20 cellular contexts compared by ENCODE assay signal in the genomic region with DNA sequence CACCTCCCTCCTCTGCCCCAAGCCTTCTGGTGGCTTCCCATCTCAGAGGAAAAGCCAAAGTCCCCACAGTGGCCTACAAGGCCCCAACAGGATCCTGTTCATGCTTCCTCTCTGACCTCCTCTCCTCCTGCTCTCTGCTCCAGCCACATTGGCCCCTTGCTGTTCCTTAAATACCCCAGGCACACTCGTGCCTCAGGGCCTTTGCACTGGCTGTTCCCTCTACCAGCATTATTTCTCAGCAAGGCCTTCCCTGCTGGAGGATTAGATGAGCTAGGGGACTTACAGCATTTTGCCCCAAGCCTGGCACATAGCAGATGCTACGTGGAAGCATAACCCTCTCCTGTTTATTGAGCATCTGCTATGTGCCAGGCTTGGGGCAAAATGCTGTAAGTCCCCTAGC. TPM values are rescaled to one million over a fixed set of nuclear protein-coding genes. Genes with fewer than 3 reads are reported as not detected.
A peak's percentile ranks its signal among the peaks of the same experiment; 100 is the strongest.
DNase-seq lines count a peak whose midpoint lies in the region; ATAC-seq, FAIRE-seq and TF ChIP-seq lines count a peak whose summit lies in the region.
"Had no signal": no experiment of that assay in that cellular context is flagged by ENCODE, and none has a peak within 500 bp of the region (broad histone marks: within the 10 kb centered on the region; RNA-seq: fewer than 3 reads in every experiment).

No MANE protein-coding gene starts in this region.

- no TSS peak for BruUV-seq in HepG2 (replicated peaks; lab: Mats Ljungman, UMichigan)

- CTCF ChIA-PET in HepG2 (lab: Yijun Ruan, JAX; ENCODE audit: low intra/inter-chr PET ratio, low total read pairs): no interaction called here

- H3K36me3 Mint-ChIP-seq in astrocyte (ENCODE audit: low read depth, unreplicated experiment) (no peaks in the 10 kb centered on the region), nephron progenitor cell (ENCODE audit: low read depth) (no peaks in the 10 kb centered on the region)
- H3K36me3 Mint-ChIP-seq: CD4-positive, CD25-positive, alpha-beta regulatory T cell had no signal

- no peaks in the 10 kb centered on the region for H4K20me1 ChIP-seq in HepG2 (ENCODE audit: insufficient read depth, low read length)
- peaks cover 8% of the 10 kb centered on the region for H4K20me1 ChIP-seq in astrocyte (ENCODE audit: insufficient read depth, low read length)

- H3K9me3 Mint-ChIP-seq in astrocyte (ENCODE audit: unreplicated experiment): no peaks in the 10 kb centered on the region
- no peaks in the 10 kb centered on the region for H3K9me3 Mint-ChIP-seq in nephron progenitor cell

- H3K9ac ChIP-seq in HepG2 (ENCODE audit: insufficient read depth, low read depth, low read length) (no peak overlapping the region), astrocyte (ENCODE audit: low read length) (no peak overlapping the region)

- POLR2A ChIA-PET in HepG2 (lab: Yijun Ruan, JAX): no interaction called here

- no peak for ATAC-seq in HepG2
- ATAC-seq in right lobe of liver: no peak
- no peak for ATAC-seq in GM18511 (IDR thresholded peaks at IDR 0.05; ENCODE audit: unreplicated experiment)
- ATAC-seq in HG03460 (IDR thresholded peaks at IDR 0.05; ENCODE audit: unreplicated experiment): no peak

- H3K27me3 Mint-ChIP-seq in astrocyte (ENCODE audit: low read depth, unreplicated experiment) (peaks cover 6% of the 10 kb centered on the region), nephron progenitor cell (ENCODE audit: low read depth, poor library complexity) (peaks cover 10% of the 10 kb centered on the region)

- H3K4me3 Mint-ChIP-seq in astrocyte (ENCODE audit: unreplicated experiment): no peak overlapping the region
- no peak overlapping the region for H3K4me3 Mint-ChIP-seq in nephron progenitor cell
- H3K4me3 Mint-ChIP-seq: CD4-positive, CD25-positive, alpha-beta regulatory T cell had no signal

- H3K4me3 ChIP-seq in HepG2 (replicated peaks in 1 of 3; ENCODE audit: insufficient read depth in 1 of 3, low read depth in 2 of 3, low read length in 3 of 3): no peak overlapping the region
- H3K4me3 ChIP-seq in right lobe of liver: no peak overlapping the region
- H3K4me3 ChIP-seq in astrocyte (ENCODE audit: insufficient read depth, low read depth, low read length): no peak overlapping the region
- H3K4me3 ChIP-seq: HAP-1, SJCRH30 had no signal

- H3K27me3 ChIP-seq in HepG2 (ENCODE audit: control insufficient read depth in 1 of 2, insufficient read depth in 2 of 2, low read length in 2 of 2) (peaks cover 2 to 36% of the 10 kb centered on the region in 2 experiments; a peak in 3 of 5 replicates), right lobe of liver (no peaks in the 10 kb centered on the region), astrocyte (ENCODE audit: insufficient read depth, low read length) (no peaks in the 10 kb centered on the region)

- intact Hi-C loops in HepG2 (cut with micrococcal nuclease; ENCODE audit: unreplicated experiment) (no loop called here), right lobe of liver (cut with DNase I) (no loop called here)

- no peak for DNase-seq in HepG2 (ENCODE audit: low spot score)
- DNase-seq in right lobe of liver: no peak
- no peak for DNase-seq in astrocyte (ENCODE audit: low read depth)
- DNase-seq in nephron progenitor cell: no peak
- no peak for DNase-seq in AML-193 (lab: John Stamatoyannopoulos, UW)
- DNase-seq in T-helper 1 cell: no peak
- DNase-seq: Caco-2; CD4-positive, CD25-positive, alpha-beta regulatory T cell; NCI-H1436; NCI-H2029; NCI-H2171; NCI-H446; NK-92 treated with Interleukin-12 subunit alpha and Interleukin-12 subunit beta, amount 100 ng/mL, for 24 hours; RPMI8226; SJCRH30 had no signal

- no peak overlapping the region for H2AFZ ChIP-seq in HepG2 (ENCODE audit: low read length)
- H2AFZ ChIP-seq in astrocyte (ENCODE audit: low read depth, low read length): no peak overlapping the region

- TF ChIP-seq RAD21 in HepG2 (CRISPR knock-in tag; IDR thresholded peaks at IDR 0.05): no peak

- H3K27ac Mint-ChIP-seq in astrocyte (ENCODE audit: unreplicated experiment) (peak overlapping the region; percentile 75), nephron progenitor cell (peak overlapping the region; percentile 73)

- H3K79me2 ChIP-seq in HepG2 (ENCODE audit: insufficient read depth, low read length) (no peaks in the 10 kb centered on the region), astrocyte (ENCODE audit: insufficient read depth, low read length) (no peaks in the 10 kb centered on the region)

- no peak for TF ChIP-seq POLR2A in HepG2 (IDR thresholded peaks at IDR 0.05; ENCODE audit: insufficient read depth in 1 of 2, low read depth in 2 of 2, low read length in 2 of 2)
- TF ChIP-seq POLR2A in right lobe of liver (IDR thresholded peaks at IDR 0.05): no peak

- no peak for TF ChIP-seq CTCF in HepG2 (CRISPR knock-in tag; IDR thresholded peaks at IDR 0.05)
- no peak for TF ChIP-seq CTCF in right lobe of liver (IDR thresholded peaks at IDR 0.05)
- TF ChIP-seq CTCF in astrocyte (IDR thresholded peaks at IDR 0.05; ENCODE audit: insufficient read depth, low read depth, low read length): no peak
- no peak for TF ChIP-seq CTCF in nephron progenitor cell (IDR thresholded peaks at IDR 0.05)

- WGBS in HepG2 (ENCODE audit: low lambda C conversion rate): 3% methylated on average over 2 of the region's 2 CpGs
- 43% methylated on average over 2 of the region's 2 CpGs for WGBS in right lobe of liver (ENCODE audit: insufficient coverage, low coverage, low lambda C conversion rate, missing lambda C conversion rate)

- FAIRE-seq in HepG2 (lab: Jason Lieb, UNC) (no peak), astrocyte (lab: Jason Lieb, UNC) (no peak)

- H3K4me1 ChIP-seq in HepG2 (ENCODE audit: insufficient read depth, low read length): peaks cover 7% of the 10 kb centered on the region; the same call in 1 of the 2 replicates
- no peaks in the 10 kb centered on the region for H3K4me1 ChIP-seq in right lobe of liver
- peaks cover 8% of the 10 kb centered on the region for H3K4me1 ChIP-seq in astrocyte (ENCODE audit: insufficient read depth, low read length)
- H3K4me1 ChIP-seq: Caco-2, SJCRH30 had no signal

- H3K36me3 ChIP-seq in HepG2 (replicated peaks in 1 of 2; ENCODE audit: control insufficient read depth in 1 of 2, insufficient read depth in 2 of 2, low read length in 2 of 2) (no peaks in the 10 kb centered on the region), right lobe of liver (no peaks in the 10 kb centered on the region), astrocyte (ENCODE audit: insufficient read depth, low read length) (no peaks in the 10 kb centered on the region)
- H3K36me3 ChIP-seq: HAP-1, SJCRH30 had no signal

- TF ChIP-seq EP300 in HepG2 (IDR thresholded peaks at IDR 0.05; ENCODE audit: low read depth in 2 of 2, low read length in 2 of 2): no peak
- no peak for TF ChIP-seq EP300 in HepG2 (CRISPR knock-in tag; IDR thresholded peaks at IDR 0.05; ENCODE audit: borderline replicate concordance)

- H3K4me1 Mint-ChIP-seq in astrocyte (ENCODE audit: low read depth, unreplicated experiment): peaks cover 10% of the 10 kb centered on the region
- H3K4me1 Mint-ChIP-seq in nephron progenitor cell: no peaks in the 10 kb centered on the region
- H3K4me1 Mint-ChIP-seq: CD4-positive, CD25-positive, alpha-beta regulatory T cell had no signal

- in situ Hi-C loops in HepG2 (cut with HindIII; ENCODE audit: extremely low pct_ligation_motif_present, low pct_unique_long_range_greater_than_20kb): no loop called here

- no peaks in the 10 kb centered on the region for H3K9me3 ChIP-seq in HepG2 (ENCODE audit: low read length)
- no peaks in the 10 kb centered on the region for H3K9me3 ChIP-seq in right lobe of liver
- no peaks in the 10 kb centered on the region for H3K9me3 ChIP-seq in astrocyte (ENCODE audit: insufficient read depth, low read depth, low read length)
- H3K9me3 ChIP-seq: Caco-2, HAP-1 had no signal

- no peak overlapping the region for H3K4me2 ChIP-seq in HepG2 (ENCODE audit: low read depth, low read length)
- H3K4me2 ChIP-seq in astrocyte (ENCODE audit: low read length): no peak overlapping the region

- no peak overlapping the region for H3K27ac ChIP-seq in HepG2 (ENCODE audit: extremely low read length, insufficient read depth, low read length)
- H3K27ac ChIP-seq in right lobe of liver: no peak overlapping the region
- H3K27ac ChIP-seq in astrocyte (ENCODE audit: low read depth, low read length): no peak overlapping the region
- H3K27ac ChIP-seq: SJCRH30 had no signal

RNA-seq across cellular contexts. Expression of a gene that starts 7.8 kb away (rescaled TPM):
- total RNA-seq in HepG2 (2016; rRNA removed; fragmentation: Illumina TruSeq; extraction: Trizol) (not detected in 2 replicates), right lobe of liver (1 to 10 TPM in 5 of 6 experiments, under 1 TPM in 1; 0.92 to 6.1 (median 1.5) TPM), astrocyte (not detected in 2 replicates)
- total RNA-seq in HepG2 (2016; cell fraction: cytosol; rRNA removed; fragmentation: Illumina TruSeq; extraction: Trizol; ENCODE audit: low read depth): not detected in 2 replicates
- total RNA-seq in HepG2 (2016; cell fraction: insoluble cytoplasmic fraction; rRNA removed; fragmentation: Illumina TruSeq; extraction: Trizol): not detected in 2 replicates
- not detected in 2 replicates for total RNA-seq in HepG2 (2016; cell fraction: membrane; rRNA removed; fragmentation: Illumina TruSeq; extraction: Trizol)
- not detected in 2 replicates for total RNA-seq in HepG2 (2016; cell fraction: nucleus; rRNA removed; fragmentation: Illumina TruSeq; extraction: Trizol)
- 0.12 and 0.17 TPM in 2 replicates for polyA plus RNA-seq in HepG2 (2011; rRNA removed)
- polyA plus RNA-seq in HepG2 (2011; cell fraction: cytosol; rRNA removed): 0.12 and 0.31 TPM in 2 replicates
- polyA plus RNA-seq in HepG2 (2011; cell fraction: nucleus; rRNA removed): 0.12 and 0.23 TPM in 2 replicates
- not detected in 2 replicates for polyA plus RNA-seq in HepG2 (2012)
- not detected in 2 replicates for polyA plus RNA-seq in HepG2 (2016; cell fraction: cytosol; fragmentation: Illumina TruSeq; extraction: Trizol; ENCODE audit: low read depth)
- not detected in 2 replicates for polyA plus RNA-seq in HepG2 (2016; cell fraction: insoluble cytoplasmic fraction; fragmentation: Illumina TruSeq; extraction: Trizol; ENCODE audit: low read depth)
- polyA plus RNA-seq in HepG2 (2016; cell fraction: membrane; fragmentation: Illumina TruSeq; extraction: Trizol; ENCODE audit: low read depth): not detected in 2 replicates
- polyA plus RNA-seq in HepG2 (2016; cell fraction: nucleus; fragmentation: Illumina TruSeq; extraction: Trizol; ENCODE audit: insufficient read depth, low read depth): not detected in 2 replicates
- 0.08 and 46.2 TPM in 2 replicates for polyA minus RNA-seq in HepG2 (2011; rRNA and poly(A)+ RNA removed; ENCODE audit: low replicate concordance)
- 1.5 and 3.3 TPM in 2 replicates for polyA minus RNA-seq in HepG2 (2011; cell fraction: cytosol; rRNA and poly(A)+ RNA removed)
- 1.1 and 1.7 TPM in 2 replicates for polyA minus RNA-seq in HepG2 (2011; cell fraction: nucleus; rRNA and poly(A)+ RNA removed)
- total RNA-seq: Caco-2; CD4-positive, CD25-positive, alpha-beta regulatory T cell; HT-29; OCI-LY7; SJCRH30 had no signal
- polyA plus RNA-seq: CD4-positive, CD25-positive, alpha-beta regulatory T cell had no signal

RNA-seq across cellular contexts. Expression of a gene that starts 22.7 kb away (rescaled TPM):
- total RNA-seq in HepG2 (2016; rRNA removed; fragmentation: Illumina TruSeq; extraction: Trizol) (not detected in 2 replicates), right lobe of liver (under 1 TPM in 4 of 6 experiments, not detected in 2; 0.07 to 0.43 (median 0.19) TPM), astrocyte (0.14 and 0.17 TPM in 2 replicates)
- total RNA-seq in HepG2 (2016; cell fraction: cytosol; rRNA removed; fragmentation: Illumina TruSeq; extraction: Trizol; ENCODE audit: low read depth): not detected in 2 replicates
- total RNA-seq in HepG2 (2016; cell fraction: insoluble cytoplasmic fraction; rRNA removed; fragmentation: Illumina TruSeq; extraction: Trizol): not detected in 2 replicates
- total RNA-seq in HepG2 (2016; cell fraction: membrane; rRNA removed; fragmentation: Illumina TruSeq; extraction: Trizol): not detected in 2 replicates
- not detected in 2 replicates for total RNA-seq in HepG2 (2016; cell fraction: nucleus; rRNA removed; fragmentation: Illumina TruSeq; extraction: Trizol)
- polyA plus RNA-seq in HepG2 (2011; rRNA removed): 0.03 TPM in 1 of 2 replicates, not detected in the other
- not detected in 2 replicates for polyA plus RNA-seq in HepG2 (2011; cell fraction: cytosol; rRNA removed)
- polyA plus RNA-seq in HepG2 (2011; cell fraction: nucleus; rRNA removed): not detected in 2 replicates
- not detected in 2 replicates for polyA plus RNA-seq in HepG2 (2012)
- not detected in 2 replicates for polyA plus RNA-seq in HepG2 (2016; cell fraction: cytosol; fragmentation: Illumina TruSeq; extraction: Trizol; ENCODE audit: low read depth)
- not detected in 2 replicates for polyA plus RNA-seq in HepG2 (2016; cell fraction: insoluble cytoplasmic fraction; fragmentation: Illumina TruSeq; extraction: Trizol; ENCODE audit: low read depth)
- polyA plus RNA-seq in HepG2 (2016; cell fraction: membrane; fragmentation: Illumina TruSeq; extraction: Trizol; ENCODE audit: low read depth): not detected in 2 replicates
- polyA plus RNA-seq in HepG2 (2016; cell fraction: nucleus; fragmentation: Illumina TruSeq; extraction: Trizol; ENCODE audit: insufficient read depth, low read depth): not detected in 2 replicates
- 26.5 TPM in 1 of 2 replicates, not detected in the other for polyA minus RNA-seq in HepG2 (2011; rRNA and poly(A)+ RNA removed; ENCODE audit: low replicate concordance)
- polyA minus RNA-seq in HepG2 (2011; cell fraction: cytosol; rRNA and poly(A)+ RNA removed): 0.20 and 0.35 TPM in 2 replicates
- 0.39 TPM in 1 of 2 replicates, not detected in the other for polyA minus RNA-seq in HepG2 (2011; cell fraction: nucleus; rRNA and poly(A)+ RNA removed)
- total RNA-seq: CD4-positive, CD25-positive, alpha-beta regulatory T cell; HT-29; OCI-LY7; SJCRH30 had no signal
- polyA plus RNA-seq: CD4-positive, CD25-positive, alpha-beta regulatory T cell had no signal
